In the genomic region with DNA sequence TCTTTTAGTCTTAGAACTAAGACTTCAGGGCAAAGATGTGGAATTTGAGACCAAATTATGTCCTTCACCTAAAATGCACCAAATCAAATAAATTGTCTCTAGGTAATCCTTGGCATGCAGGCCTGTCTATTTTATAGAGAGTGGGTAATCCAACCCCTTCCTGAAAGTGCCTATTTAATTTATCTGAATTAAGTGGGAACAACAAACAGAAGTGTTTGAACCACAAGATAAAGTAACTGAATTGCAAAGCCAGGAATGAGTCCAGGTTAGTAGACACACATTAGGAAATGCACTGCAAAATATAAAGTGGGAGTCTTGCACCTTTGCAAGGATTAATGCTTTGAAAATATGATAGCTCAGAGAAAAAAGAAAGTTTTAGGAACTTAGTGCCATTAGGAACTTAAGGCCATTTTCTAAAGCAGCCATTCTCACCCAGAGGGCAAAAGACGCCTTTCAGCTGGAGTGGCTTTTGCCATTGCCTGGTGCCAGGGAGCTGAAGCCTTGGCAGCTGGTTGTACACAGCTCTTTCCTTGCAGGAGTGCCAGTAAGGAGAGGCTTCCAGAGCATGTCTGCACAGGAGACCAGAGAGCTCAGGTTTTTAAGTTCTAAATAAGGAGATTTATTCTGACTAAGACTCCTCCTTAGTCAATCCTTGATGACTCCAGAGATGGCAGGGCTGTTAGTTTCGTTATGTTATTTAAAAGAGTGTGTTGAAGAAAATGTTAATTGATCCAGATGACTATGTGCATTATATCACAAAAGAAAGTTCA, we compare ENCODE assay signal across 11 cellular contexts.
DNase-seq lines count a peak whose midpoint lies in the region; ATAC-seq and TF ChIP-seq lines count a peak whose summit lies in the region.
"Had no signal": no experiment of that assay in that cellular context is flagged by ENCODE, and none has a peak within 500 bp of the region (broad histone marks: within the 10 kb centered on the region; RNA-seq: fewer than 3 reads in every experiment).

No MANE protein-coding gene starts in this region.

- no peaks in the 10 kb centered on the region for H3K79me1 ChIP-seq in mesendoderm (ENCODE audit: low read length)

- ATAC-seq in omental fat pad (ENCODE audit: low FRiP score), result peak; percentile 49

- no peak overlapping the region for H4K8ac ChIP-seq in mesendoderm (ENCODE audit: low read depth, low read length)

- H3K9me3 ChIP-seq in BE2C, result no peaks in the 10 kb centered on the region
- H3K9me3 ChIP-seq: testis had no signal

- no peak overlapping the region for H3K56ac ChIP-seq in mesendoderm (ENCODE audit: low read length)

- no peak overlapping the region for H2BK5ac ChIP-seq in mesendoderm (ENCODE audit: low read length)

- no peaks in the 10 kb centered on the region for H3K27me3 ChIP-seq in mesendoderm (ENCODE audit: insufficient read depth, low read length, poor library complexity)
- no peaks in the 10 kb centered on the region for H3K27me3 ChIP-seq in BE2C
- H3K27me3 ChIP-seq: testis had no signal

- no peak overlapping the region for H3K4ac ChIP-seq in mesendoderm (ENCODE audit: low read depth, low read length)

- H4K5ac ChIP-seq in mesendoderm (ENCODE audit: low read length), result no peak overlapping the region

- H3K36me3 ChIP-seq in mesendoderm (ENCODE audit: control insufficient read depth, insufficient read depth, low read length) (no peaks in the 10 kb centered on the region), BE2C (no peaks in the 10 kb centered on the region)

- H3K23ac ChIP-seq in mesendoderm (ENCODE audit: low read length), result no peak overlapping the region

- no peak overlapping the region for H3K9ac ChIP-seq in mesendoderm (ENCODE audit: low read length)

- TF ChIP-seq CTCF in omental fat pad (IDR thresholded peaks at IDR 0.05) (no peak), BE2C (IDR thresholded peaks at IDR 0.05; ENCODE audit: low read depth, low read length) (no peak)

- no CpG with 5 or more reads among the region's 2 CpGs for WGBS in mesendoderm (ENCODE audit: extremely low coverage, insufficient coverage, low lambda C conversion rate)

- in situ Hi-C loops in G401 (cut with HindIII; ENCODE audit: low sequenced_read_pairs), result no loop called here

- H2BK120ac ChIP-seq in mesendoderm (ENCODE audit: low read depth, low read length), result no peak overlapping the region

- no peak overlapping the region for H2BK15ac ChIP-seq in mesendoderm (replicated peaks; ENCODE audit: low read depth)

- H3K27ac ChIP-seq in mesendoderm (ENCODE audit: low read depth, low read length), result no peak overlapping the region
- H3K27ac ChIP-seq: testis had no signal

- no peak overlapping the region for H2AK5ac ChIP-seq in mesendoderm (ENCODE audit: low read length)

- H3K18ac ChIP-seq in mesendoderm (ENCODE audit: low read length), result no peak overlapping the region

- H3K79me2 ChIP-seq in mesendoderm (ENCODE audit: control insufficient read depth, insufficient read depth, low read length), result no peaks in the 10 kb centered on the region

- no peak overlapping the region for H3K4me2 ChIP-seq in mesendoderm (ENCODE audit: low read length)

- peak; percentile 18 for DNase-seq in G401 (ENCODE audit: low spot score)
- DNase-seq in HPDE6-E6E7 (ENCODE audit: extremely low spot score), result peak; percentile 82
- peak; percentile 6 for DNase-seq in cerebellar cortex (ENCODE audit: low spot score)
- DNase-seq in omental fat pad (ENCODE audit: low spot score), result no peak
- DNase-seq in mesendoderm, result no peak
- DNase-seq in BE2C, result no peak
- DNase-seq in NCI-H2171 (lab: John Stamatoyannopoulos, UW), result no peak
- DNase-seq: activated B cell treated with CpG ODN at 0.5 μM for 24 hours; activated naive CD4-positive, alpha-beta T cell; NCI-H1048; testis had no signal

- H3K4me1 ChIP-seq in mesendoderm (ENCODE audit: control insufficient read depth, low read depth, low read length) (no peaks in the 10 kb centered on the region), BE2C (no peaks in the 10 kb centered on the region)
- H3K4me1 ChIP-seq: testis had no signal

- H3K4me3 ChIP-seq in mesendoderm (ENCODE audit: low read length) (no peak overlapping the region), BE2C (ENCODE audit: low read depth, low read length) (no peak overlapping the region)
- H3K4me3 ChIP-seq: testis had no signal

Comparison
In these comparisons a context has a peak if more than half of its experiments do, and no peak if none do; other contexts are left out.
1. DNase-seq: peak in G401 (single experiment), HPDE6-E6E7 (single experiment) and cerebellar cortex (single experiment); none in omental fat pad (single experiment), mesendoderm (single experiment), BE2C (single experiment) and NCI-H2171 (single experiment).